Comparison of ENCODE assay signal across 17 cellular contexts in the genomic region with DNA sequence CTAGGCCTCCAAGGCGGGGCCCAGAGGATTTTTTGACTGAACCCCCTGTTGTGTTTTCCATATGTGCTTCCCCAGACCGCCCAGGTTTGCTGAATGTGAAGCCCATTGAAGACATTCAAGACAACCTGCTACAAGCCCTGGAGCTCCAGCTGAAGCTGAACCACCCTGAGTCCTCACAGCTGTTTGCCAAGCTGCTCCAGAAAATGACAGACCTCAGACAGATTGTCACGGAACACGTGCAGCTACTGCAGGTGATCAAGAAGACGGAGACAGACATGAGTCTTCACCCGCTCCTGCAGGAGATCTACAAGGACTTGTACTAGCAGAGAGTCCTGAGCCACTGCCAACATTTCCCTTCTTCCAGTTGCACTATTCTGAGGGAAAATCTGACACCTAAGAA. TPM values are rescaled to one million over a fixed set of nuclear protein-coding genes. Genes with fewer than 3 reads are reported as not detected.
DNase-seq lines count a peak whose midpoint lies in the region; ATAC-seq and TF ChIP-seq lines count a peak whose summit lies in the region.
"Had no signal": no experiment of that assay in that cellular context is flagged by ENCODE, and none has a peak within 500 bp of the region (broad histone marks: within the 10 kb centered on the region; RNA-seq: fewer than 3 reads in every experiment).

No MANE protein-coding gene starts in this region.

- H3K4me3 ChIP-seq in Panc1 (ENCODE audit: low read depth in 2 of 2, low read length in 2 of 2), result no peak overlapping the region
- H3K4me3 ChIP-seq in trophoblast cell (ENCODE audit: low read depth, low read length), result no peak overlapping the region
- no peak overlapping the region for H3K4me3 ChIP-seq in WERI-Rb-1 (ENCODE audit: low read depth, low read length)
- H3K4me3 ChIP-seq: BLaER1, HAP-1 had no signal

- no peaks in the 10 kb centered on the region for H3K9me3 Mint-ChIP-seq in nephron progenitor cell
- H3K9me3 Mint-ChIP-seq: CD4-positive, CD25-positive, alpha-beta regulatory T cell; CD8-positive, alpha-beta T cell had no signal

- no peaks in the 10 kb centered on the region; the same call in 1 of the 2 replicates for H3K36me3 ChIP-seq in Panc1 (ENCODE audit: control insufficient read depth, insufficient read depth, low read length)
- H3K36me3 ChIP-seq in trophoblast cell (ENCODE audit: control insufficient read depth in 1 of 2, insufficient read depth in 2 of 2, low read length in 2 of 2), result peaks cover 10 to 18% of the 10 kb centered on the region in 2 experiments
- no peaks in the 10 kb centered on the region for H3K36me3 ChIP-seq in WERI-Rb-1
- H3K36me3 ChIP-seq: BLaER1, HAP-1 had no signal

- H3K14ac ChIP-seq in trophoblast cell (ENCODE audit: low read length), result no peak overlapping the region

- H3K27me3 Mint-ChIP-seq in nephron progenitor cell (ENCODE audit: low read depth, poor library complexity), result peaks cover 10% of the 10 kb centered on the region

- in situ Hi-C loops in Panc1 (cut with HindIII; ENCODE audit: low pct_unique_long_range_greater_than_20kb, low sequenced_read_pairs), result no loop called here

- no peak overlapping the region for H3K4me2 ChIP-seq in trophoblast cell (ENCODE audit: low read length)
- H3K4me2 ChIP-seq: BLaER1 had no signal

- H4K91ac ChIP-seq in trophoblast cell (ENCODE audit: low read depth, low read length), result no peak overlapping the region

- H3K36me3 Mint-ChIP-seq in nephron progenitor cell (ENCODE audit: low read depth), result no peaks in the 10 kb centered on the region
- H3K36me3 Mint-ChIP-seq: CD4-positive, CD25-positive, alpha-beta regulatory T cell; CD8-positive, alpha-beta T cell had no signal

- H2BK12ac ChIP-seq in trophoblast cell (ENCODE audit: low read length), result no peak overlapping the region

- H3K27ac Mint-ChIP-seq in nephron progenitor cell, result no peak overlapping the region
- H3K27ac Mint-ChIP-seq: B cell; CD4-positive, CD25-positive, alpha-beta regulatory T cell; CD8-positive, alpha-beta T cell had no signal

- H3K27ac ChIP-seq in Panc1 (ENCODE audit: low read length) (peak overlapping the region; percentile 75), trophoblast cell (ENCODE audit: low read depth, low read length) (no peak overlapping the region), WERI-Rb-1 (no peak overlapping the region)
- H3K27ac ChIP-seq: 22Rv1, BLaER1, C4-2B had no signal

- H3K9me3 ChIP-seq in Panc1 (ENCODE audit: control insufficient read depth, insufficient read depth, low read depth, low read length) (no peaks in the 10 kb centered on the region), trophoblast cell (ENCODE audit: insufficient read depth, low read depth, low read length) (no peaks in the 10 kb centered on the region), WERI-Rb-1 (ENCODE audit: severe bottlenecking) (no peaks in the 10 kb centered on the region)
- H3K9me3 ChIP-seq: BLaER1, Caco-2, HAP-1 had no signal

- no peaks in the 10 kb centered on the region for H3K27me3 ChIP-seq in Panc1 (ENCODE audit: control insufficient read depth, insufficient read depth, low read length)
- H3K27me3 ChIP-seq in trophoblast cell (ENCODE audit: insufficient read depth, low read length), result no peaks in the 10 kb centered on the region
- H3K27me3 ChIP-seq in WERI-Rb-1 (ENCODE audit: insufficient read depth, low read depth, severe bottlenecking), result no peaks in the 10 kb centered on the region
- H3K27me3 ChIP-seq: BLaER1 had no signal

- no peaks in the 10 kb centered on the region for H3K79me2 ChIP-seq in trophoblast cell (ENCODE audit: control insufficient read depth, insufficient read depth, low read length, poor library complexity)

- H3K9ac ChIP-seq in trophoblast cell (ENCODE audit: low read length), result no peak overlapping the region
- H3K9ac ChIP-seq: BLaER1 had no signal

- H2AK5ac ChIP-seq in trophoblast cell (ENCODE audit: low read length), result no peak overlapping the region

- peak; percentile 3 for DNase-seq in DMS 273 (lab: John Stamatoyannopoulos, UW; ENCODE audit: unreplicated experiment)
- DNase-seq in DMS 273 treated with DMSO at 0.1 percent for 48 hours (lab: John Stamatoyannopoulos, UW), result no peak
- DNase-seq in Panc1 (ENCODE audit: low read depth, low spot score), result no peak
- DNase-seq in trophoblast cell, result no peak
- no peak for DNase-seq in nephron progenitor cell
- DNase-seq in WERI-Rb-1, result no peak
- no peak for DNase-seq in NCI-H774 (lab: John Stamatoyannopoulos, UW)
- DNase-seq: Caco-2; CD4-positive, CD25-positive, alpha-beta regulatory T cell; CD8-positive, alpha-beta T cell; DND-41; GOT3 had no signal

- no TSS peak for BruUV-seq in Panc1 (replicated peaks; lab: Mats Ljungman, UMichigan)

- no CpG with 5 or more reads among the region's 6 CpGs for WGBS in trophoblast cell (ENCODE audit: extremely low coverage, insufficient coverage, insufficient read length)

- H3K4me3 Mint-ChIP-seq in nephron progenitor cell, result no peak overlapping the region
- H3K4me3 Mint-ChIP-seq: B cell; CD4-positive, CD25-positive, alpha-beta regulatory T cell; CD8-positive, alpha-beta T cell had no signal

- no peak overlapping the region for H2BK120ac ChIP-seq in trophoblast cell (ENCODE audit: insufficient read depth, low read length, poor library complexity)

- H3K4me1 ChIP-seq in Panc1 (ENCODE audit: control insufficient read depth, insufficient read depth, low read length), result peaks cover 20% of the 10 kb centered on the region
- peaks cover 0 to 6% of the 10 kb centered on the region in 2 experiments for H3K4me1 ChIP-seq in trophoblast cell (ENCODE audit: control insufficient read depth in 1 of 2, insufficient read depth in 2 of 2, low read length in 2 of 2)
- H3K4me1 ChIP-seq: BLaER1, Caco-2, HAP-1 had no signal

- H2BK5ac ChIP-seq in trophoblast cell (ENCODE audit: low read depth, low read length, poor library complexity), result no peak overlapping the region

- H3K79me1 ChIP-seq in trophoblast cell (ENCODE audit: low read length), result no peaks in the 10 kb centered on the region

- no peak overlapping the region for H3K4ac ChIP-seq in trophoblast cell (ENCODE audit: low read depth, low read length)

- H4K8ac ChIP-seq in trophoblast cell (ENCODE audit: low read depth, low read length), result no peak overlapping the region

- H2AFZ ChIP-seq in trophoblast cell (ENCODE audit: insufficient read depth, low read length, poor library complexity), result no peak overlapping the region

- H3K18ac ChIP-seq in trophoblast cell (ENCODE audit: low read length), result no peak overlapping the region

- peaks cover 16% of the 10 kb centered on the region for H3K4me1 Mint-ChIP-seq in nephron progenitor cell
- H3K4me1 Mint-ChIP-seq: B cell; CD4-positive, CD25-positive, alpha-beta regulatory T cell had no signal

- no peak for TF ChIP-seq CTCF in Panc1 (IDR thresholded peaks at IDR 0.05)
- no peak for TF ChIP-seq CTCF in nephron progenitor cell (IDR thresholded peaks at IDR 0.05)
- no peak for TF ChIP-seq CTCF in WERI-Rb-1 (IDR thresholded peaks at IDR 0.05; ENCODE audit: low read depth, low read length)

- CTCF ChIA-PET in Panc1 (lab: Charles Lee), result no interaction called here

- ATAC-seq in Panc1, result no peak; the same call in 1 of the 2 replicates
- ATAC-seq: CD8-positive, alpha-beta T cell had no signal

- intact Hi-C loops in Panc1 (cut with micrococcal nuclease; ENCODE audit: unreplicated experiment), result no loop called here

- no peak overlapping the region for H4K12ac ChIP-seq in trophoblast cell (ENCODE audit: low read depth, low read length)

- H3K23ac ChIP-seq in trophoblast cell (ENCODE audit: low read length), result peak overlapping the region; percentile 21

- POLR2A ChIA-PET in Panc1 (lab: Charles Lee), result no interaction called here

RNA-seq across cellular contexts. Expression of a gene that starts 50.5 kb away (rescaled TPM):
- total RNA-seq in Panc1 (2021; ENCODE audit: unreplicated experiment), result 22.0 TPM
- polyA plus RNA-seq in Panc1 (2012; ENCODE audit: insufficient read length), result 14.9 TPM
- polyA plus RNA-seq in trophoblast cell (2013), result 3.4 and 3.7 TPM in 2 replicates
